18 cellular contexts compared by ENCODE assay signal in genomic region chr7:28116034-28116433, GRCh38.
"Had no signal": no experiment of that assay in that cellular context is flagged by ENCODE, and none has a peak within 500 bp of the region (broad histone marks: within the 10 kb centered on the region; RNA-seq: fewer than 3 reads in every experiment).

No MANE protein-coding gene starts in this region.

- H3K4me1 Mint-ChIP-seq: nephron progenitor cell had no signal

- H3K4me3 Mint-ChIP-seq: activated CD8-positive, alpha-beta T cell treated with anti-CD3 and anti-CD28 coated beads, Interleukin-2, amount 10 ng/mL, durations not matched to agents 7 days and 5 days; activated naive CD8-positive, alpha-beta T cell treated with anti-CD3 and anti-CD28 coated beads, Interleukin-2, amount 50 U/mL, for 24 hours; activated T-helper 1 cell treated with anti-CD3 and anti-CD28 coated beads, Interleukin-12 subunit alpha, Interleukin-12 subunit beta, Interleukin-2, Interleukin-4 antibody, amounts not matched to agents 30 ng/mL and 10 ng/mL and 1 ng/mL, durations not matched to agents 14 hours and 24 hours and 36 hours; endodermal cell; nephron progenitor cell; stimulated activated memory B cell treated with anti-CD40 and anti-IgM and Interleukin-4, amounts not matched to agents 10 μg/mL and 1 μg/mL and 100 μg/mL, for 72 hours had no signal

- H3K27me3 ChIP-seq: heart left ventricle had no signal

- H3K9me3 Mint-ChIP-seq: activated naive CD8-positive, alpha-beta T cell treated with anti-CD3 and anti-CD28 coated beads, Interleukin-2, amount 50 U/mL, for 24 hours; activated T-helper 1 cell treated with anti-CD3 and anti-CD28 coated beads, Interleukin-12 subunit alpha, Interleukin-12 subunit beta, Interleukin-2, Interleukin-4 antibody, amounts not matched to agents 30 ng/mL and 10 ng/mL and 1 ng/mL, durations not matched to agents 14 hours and 24 hours and 36 hours; endodermal cell; nephron progenitor cell; stimulated activated memory B cell treated with anti-CD40 and anti-IgM and Interleukin-4, amounts not matched to agents 10 μg/mL and 1 μg/mL and 100 μg/mL, for 72 hours had no signal

- H3K27me3 Mint-ChIP-seq: activated naive CD8-positive, alpha-beta T cell treated with anti-CD3 and anti-CD28 coated beads, Interleukin-2, amount 50 U/mL, for 24 hours; stimulated activated memory B cell treated with anti-CD40 and anti-IgM and Interleukin-4, amounts not matched to agents 10 μg/mL and 1 μg/mL and 100 μg/mL, for 72 hours had no signal

- H3K9me3 ChIP-seq: heart left ventricle, thoracic aorta had no signal

- ATAC-seq: activated CD8-positive, alpha-beta T cell treated with anti-CD3 and anti-CD28 coated beads, Interleukin-2, amount 10 ng/mL, durations not matched to agents 7 days and 5 days; activated naive CD8-positive, alpha-beta T cell treated with anti-CD3 and anti-CD28 coated beads, Interleukin-2, amount 50 U/mL, for 24 hours; sciatic nerve; stimulated activated memory B cell treated with anti-CD40 and anti-IgM and Interleukin-4, amounts not matched to agents 10 μg/mL and 1 μg/mL and 100 μg/mL, for 72 hours had no signal

- H3K36me3 ChIP-seq: heart left ventricle, thoracic aorta had no signal

- H3K4me3 ChIP-seq: heart left ventricle, thoracic aorta had no signal

- H3K27ac ChIP-seq: thoracic aorta had no signal

- FAIRE-seq: small intestine had no signal

- DNase-seq: activated CD4-positive, alpha-beta T cell treated with anti-CD3 and anti-CD28 coated beads for 1 hour; activated CD4-positive, alpha-beta T cell treated with anti-CD3 and anti-CD28 coated beads, Interleukin-2, amount 50 U/mL, for 1 hour; activated CD8-positive, alpha-beta T cell treated with anti-CD3 and anti-CD28 coated beads, Interleukin-2, amount 10 ng/mL, durations not matched to agents 7 days and 5 days; activated gamma-delta T cell; activated naive CD4-positive, alpha-beta T cell treated with anti-CD3 and anti-CD28 coated beads, Interleukin-2, amount 50 U/mL, for 16 hours; activated naive CD8-positive, alpha-beta T cell treated with anti-CD3 and anti-CD28 coated beads, Interleukin-2, amount 50 U/mL, for 24 hours; cortex of kidney; endodermal cell; heart left ventricle; islet precursor cell; nephron progenitor cell; small intestine; stimulated activated CD4-positive, alpha-beta T cell treated with anti-CD3 and anti-CD28 coated beads, Interleukin-2, amount 100 ng/mL, for 24 hours; T-helper 9 cell had no signal

- H3K27ac Mint-ChIP-seq: activated CD8-positive, alpha-beta T cell treated with anti-CD3 and anti-CD28 coated beads, Interleukin-2, amount 10 ng/mL, durations not matched to agents 7 days and 5 days; activated naive CD8-positive, alpha-beta T cell treated with anti-CD3 and anti-CD28 coated beads, Interleukin-2, amount 50 U/mL, for 24 hours; activated T-helper 1 cell treated with anti-CD3 and anti-CD28 coated beads, Interleukin-12 subunit alpha, Interleukin-12 subunit beta, Interleukin-2, Interleukin-4 antibody, amounts not matched to agents 30 ng/mL and 10 ng/mL and 1 ng/mL, durations not matched to agents 14 hours and 24 hours and 36 hours; endodermal cell; nephron progenitor cell; stimulated activated memory B cell treated with anti-CD40 and anti-IgM and Interleukin-4, amounts not matched to agents 10 μg/mL and 1 μg/mL and 100 μg/mL, for 72 hours had no signal
